Comparison of ENCODE assay signal across 25 cellular contexts in genomic region chr19:18330865-18331264, GRCh38. TPM values are rescaled to one million over a fixed set of nuclear protein-coding genes. Genes with fewer than 3 reads are reported as not detected.
"Had no signal": no experiment of that assay in that cellular context is flagged by ENCODE, and none has a peak within 500 bp of the region (broad histone marks: within the 10 kb centered on the region; RNA-seq: fewer than 3 reads in every experiment).

No MANE protein-coding gene starts in this region.

- H3K36me3 ChIP-seq: SJSA1 had no signal

- H3K4me2 ChIP-seq: KMS-11 had no signal

- H3K27me3 ChIP-seq: SJSA1 had no signal

- H3K9ac ChIP-seq: KMS-11 had no signal

- DNase-seq: IMR-90, Kasumi-1, MM.1S, NCI-H1092 treated with DMSO at 0.1 percent for 48 hours, NCI-H1436, NCI-H187, NCI-H2029, NCI-H2081 treated with DMSO at 0.1 percent for 48 hours, NCI-H2171, NCI-H226, NCI-H446, NCI-H510A, NCI-H524 treated with DMSO at 0.1 percent for 48 hours, NCI-H69, NCI-H774, Right ventricle myocardium superior, RPMI8226, SIG-M5 had no signal

- H3K4me3 ChIP-seq: K562, SJSA1, SK-N-MC had no signal

- H3K9me3 ChIP-seq: SJSA1 had no signal

- ATAC-seq: HepG2, K562 had no signal

- H3K27ac ChIP-seq: KMS-11, SJSA1, SK-N-MC had no signal

- FAIRE-seq: HepG2, K562, RCC 7860 had no signal

RNA-seq across cellular contexts. Expression of gene IQCN, which starts 56.6 kb away (rescaled TPM):
- total RNA-seq: HT1080 had no signal
